ENCODE assay signal across 28 cellular contexts in genomic region chr16:6524501-6524900, GRCh38.
"Had no signal": no experiment of that assay in that cellular context is flagged by ENCODE, and none has a peak within 500 bp of the region (broad histone marks: within the 10 kb centered on the region; RNA-seq: fewer than 3 reads in every experiment).

No MANE protein-coding gene starts in this region.

- H3K9me3 ChIP-seq: colonic mucosa, esophagus squamous epithelium, gastrocnemius medialis, gastroesophageal sphincter, heart left ventricle had no signal

- H3K79me2 ChIP-seq: hepatocyte had no signal

- H2AFZ ChIP-seq: hepatocyte had no signal

- H3K9me3 Mint-ChIP-seq: endodermal cell had no signal

- H3K4me3 Mint-ChIP-seq: dendritic cell treated with granulocyte-macrophage colony-stimulating factor and Interleukin-4, amounts not matched to agents 40 ng/mL and 50 ng/mL, for 4 days; effector memory CD8-positive, alpha-beta T cell; endodermal cell had no signal

- DNase-seq: colonic mucosa; cortex of kidney; dermis blood vessel endothelial cell; dorsolateral prefrontal cortex; effector CD4-positive, alpha-beta T cell; effector CD8-positive, alpha-beta T cell; effector memory CD4-positive, alpha-beta T cell; effector memory CD8-positive, alpha-beta T cell; endodermal cell; erythroblast; esophagus squamous epithelium; foreskin fibroblast; foreskin keratinocyte; foreskin melanocyte; gastrocnemius medialis; glutamatergic neuron; head of caudate nucleus; heart left ventricle; heart right ventricle had no signal

- H3K27ac Mint-ChIP-seq: dendritic cell treated with granulocyte-macrophage colony-stimulating factor and Interleukin-4, amounts not matched to agents 40 ng/mL and 50 ng/mL, for 4 days; effector memory CD8-positive, alpha-beta T cell; endodermal cell had no signal

- FAIRE-seq: colon, endometrium, endothelial cell of umbilical vein, frontal cortex had no signal

- H3K4me2 ChIP-seq: hepatocyte had no signal

- H3K4me3 ChIP-seq: colonic mucosa, coronary artery, dorsolateral prefrontal cortex, esophagus squamous epithelium, gastrocnemius medialis, gastroesophageal sphincter, heart left ventricle, heart right ventricle, hepatocyte had no signal

- H3K36me3 ChIP-seq: colonic mucosa, esophagus squamous epithelium, gastrocnemius medialis, gastroesophageal sphincter, heart left ventricle, heart right ventricle had no signal

- H3K27me3 Mint-ChIP-seq: dendritic cell treated with granulocyte-macrophage colony-stimulating factor and Interleukin-4, amounts not matched to agents 40 ng/mL and 50 ng/mL, for 4 days; effector memory CD8-positive, alpha-beta T cell had no signal

- H3K4me1 ChIP-seq: colonic mucosa, esophagus squamous epithelium, foreskin keratinocyte, gastrocnemius medialis, gastroesophageal sphincter, heart left ventricle, heart right ventricle had no signal

- H3K27me3 ChIP-seq: colonic mucosa, esophagus squamous epithelium, foreskin keratinocyte, gastrocnemius medialis, gastroesophageal sphincter, heart right ventricle had no signal

- H3K27ac ChIP-seq: colonic mucosa, coronary artery, dorsolateral prefrontal cortex, epithelial cell of prostate, esophagus squamous epithelium, foreskin keratinocyte, gastrocnemius medialis, gastroesophageal sphincter, heart left ventricle, heart right ventricle, hepatocyte had no signal
